9 cellular contexts compared by ENCODE assay signal in the genomic region with DNA sequence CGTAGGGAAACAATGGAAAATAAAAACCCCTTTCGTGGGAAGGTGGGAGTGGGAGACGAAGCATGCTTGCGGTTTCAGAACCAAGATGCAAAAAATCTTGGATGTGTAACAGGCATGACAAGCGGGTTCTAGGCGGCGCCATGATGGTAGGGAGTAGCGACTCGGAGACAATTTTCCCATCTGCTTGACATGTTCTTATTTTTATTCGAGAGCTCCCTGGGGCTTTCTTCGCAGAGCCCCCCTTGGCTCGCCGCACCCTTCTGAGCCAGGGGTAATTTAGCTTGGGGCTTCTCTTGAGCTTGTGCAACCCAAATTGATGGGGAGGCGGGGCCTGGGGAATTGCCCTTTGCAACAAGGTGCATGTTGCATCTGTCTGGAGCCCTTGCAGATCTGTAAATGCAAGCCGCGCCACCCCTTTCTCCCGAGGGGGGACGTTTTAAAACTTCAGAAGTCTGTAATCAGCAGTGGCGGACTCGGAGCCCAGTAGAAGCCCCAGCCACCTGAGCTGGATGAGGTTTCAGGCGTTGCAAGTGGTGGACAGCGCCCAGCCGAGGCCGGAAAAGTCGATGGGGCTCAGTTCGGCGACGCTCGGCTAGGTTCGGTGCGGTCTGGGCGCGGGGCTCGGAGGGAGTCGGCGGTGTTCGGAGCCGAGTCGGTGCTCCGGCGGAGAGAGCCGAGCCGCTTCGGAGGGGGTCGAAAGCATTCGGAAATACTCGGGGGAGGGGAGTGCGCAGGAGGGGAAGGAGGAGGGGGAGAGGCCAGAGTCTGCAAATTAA. TPM values are rescaled to one million over a fixed set of nuclear protein-coding genes. Genes with fewer than 3 reads are reported as not detected.
DNase-seq lines count a peak whose midpoint lies in the region; ATAC-seq and TF ChIP-seq lines count a peak whose summit lies in the region.
"Had no signal": no experiment of that assay in that cellular context is flagged by ENCODE, and none has a peak within 500 bp of the region (broad histone marks: within the 10 kb centered on the region; RNA-seq: fewer than 3 reads in every experiment).

No MANE protein-coding gene starts in this region.

- no peak overlapping the region for H2AFZ ChIP-seq in GM23338

- H3K4me3 Mint-ChIP-seq in GM23338 = peak overlapping the region; percentile 77

- peak overlapping the region; percentile 97 for H3K4me2 ChIP-seq in GM23338

- no peak overlapping the region for H3K27ac Mint-ChIP-seq in GM23338

- H3K9me3 Mint-ChIP-seq in GM23338 = no peaks in the 10 kb centered on the region; the same call in 2 of the 3 replicates

- DNase-seq in GM23338 (ENCODE audit: low spot score) (peak; percentile 96), NCI-H526 treated with DMSO at 0.1 percent for 48 hours (lab: John Stamatoyannopoulos, UW) (peak; percentile 78), fibroblast of mammary gland (ENCODE audit: low read depth) (peak; percentile 39), cortex of kidney (lab: John Stamatoyannopoulos, UW) (no peak)
- peak; percentile 68 for DNase-seq in activated effector memory CD4-positive, alpha-beta T cell treated with Interleukin-2 at 50 U/mL for 16 hours
- peak; percentile 62 for DNase-seq in stimulated activated CD8-positive, alpha-beta memory T cell treated with anti-CD3 and anti-CD28 coated beads, Interleukin-4, amount 100 ng/mL, for 24 hours (ENCODE audit: low read depth)

- H3K36me3 Mint-ChIP-seq in GM23338 (ENCODE audit: low read depth) = no peaks in the 10 kb centered on the region

- TF ChIP-seq CTCF in GM23338 (conservative IDR thresholded peaks at IDR 0.05; ENCODE audit: low read depth in 2 of 2) (no peak), fibroblast of mammary gland (conservative IDR thresholded peaks at IDR 0.05; ENCODE audit: control insufficient read depth, insufficient read depth, low read depth, low read length) (no peak)

- H3K27me3 ChIP-seq in GM23338 (ENCODE audit: insufficient read depth) (peaks cover 30% of the 10 kb centered on the region), muscle layer of duodenum (ENCODE audit: low read depth, low read length) (peaks cover 17% of the 10 kb centered on the region)

- H3K9me2 ChIP-seq in GM23338 (ENCODE audit: insufficient read depth) = no peaks in the 10 kb centered on the region

- H3K36me3 ChIP-seq in GM23338 (ENCODE audit: insufficient read depth) (no peaks in the 10 kb centered on the region), muscle layer of duodenum (ENCODE audit: control insufficient read depth in 1 of 2, insufficient read depth in 2 of 2, low read length in 2 of 2) (no peaks in the 10 kb centered on the region)

- peaks cover 17% of the 10 kb centered on the region for H3K79me2 ChIP-seq in GM23338 (replicated peaks; ENCODE audit: insufficient read depth)

- no peaks in the 10 kb centered on the region for H3F3A ChIP-seq in GM23338 (replicated peaks; ENCODE audit: low read depth)

- peaks cover 9% of the 10 kb centered on the region; the same call in 1 of the 2 replicates for H4K20me1 ChIP-seq in GM23338 (replicated peaks; ENCODE audit: insufficient read depth)

- H3K27ac ChIP-seq in GM23338 (ENCODE audit: low read depth) = no peak overlapping the region
- no peak overlapping the region for H3K27ac ChIP-seq in muscle layer of duodenum (ENCODE audit: low read length)

- peaks cover 32% of the 10 kb centered on the region for H3K27me3 Mint-ChIP-seq in GM23338 (ENCODE audit: insufficient read depth, low read depth, poor library complexity)

- H3K4me3 ChIP-seq in GM23338 (peak overlapping the region; percentile 93), fibroblast of mammary gland (ENCODE audit: control insufficient read depth, low read depth, low read length) (no peak overlapping the region), muscle layer of duodenum (ENCODE audit: low read depth in 1 of 2, low read length in 2 of 2) (peak overlapping the region; percentile 44 to 84)

- ATAC-seq in GM23338 (peak; percentile 67), GM21737 (IDR thresholded peaks at IDR 0.05; ENCODE audit: unreplicated experiment) (no peak)
- ATAC-seq: Panc1 had no signal

- no peaks in the 10 kb centered on the region for H3K9me3 ChIP-seq in muscle layer of duodenum (ENCODE audit: control insufficient read depth in 1 of 2, low read length in 2 of 2)

- peaks cover 65% of the 10 kb centered on the region for H3K4me1 Mint-ChIP-seq in GM23338

- peaks cover 74% of the 10 kb centered on the region for H3K4me1 ChIP-seq in GM23338 (ENCODE audit: insufficient read depth)
- H3K4me1 ChIP-seq in muscle layer of duodenum (ENCODE audit: control insufficient read depth in 1 of 2, insufficient read depth in 2 of 2, low read length in 2 of 2) = peaks cover 4 to 45% of the 10 kb centered on the region in 2 donors

TF ChIP-seq in GM23338, 12 proteins besides CTCF, POLR2A, EP300 and RAD21:
- TF ChIP-seq, protein P1, sequence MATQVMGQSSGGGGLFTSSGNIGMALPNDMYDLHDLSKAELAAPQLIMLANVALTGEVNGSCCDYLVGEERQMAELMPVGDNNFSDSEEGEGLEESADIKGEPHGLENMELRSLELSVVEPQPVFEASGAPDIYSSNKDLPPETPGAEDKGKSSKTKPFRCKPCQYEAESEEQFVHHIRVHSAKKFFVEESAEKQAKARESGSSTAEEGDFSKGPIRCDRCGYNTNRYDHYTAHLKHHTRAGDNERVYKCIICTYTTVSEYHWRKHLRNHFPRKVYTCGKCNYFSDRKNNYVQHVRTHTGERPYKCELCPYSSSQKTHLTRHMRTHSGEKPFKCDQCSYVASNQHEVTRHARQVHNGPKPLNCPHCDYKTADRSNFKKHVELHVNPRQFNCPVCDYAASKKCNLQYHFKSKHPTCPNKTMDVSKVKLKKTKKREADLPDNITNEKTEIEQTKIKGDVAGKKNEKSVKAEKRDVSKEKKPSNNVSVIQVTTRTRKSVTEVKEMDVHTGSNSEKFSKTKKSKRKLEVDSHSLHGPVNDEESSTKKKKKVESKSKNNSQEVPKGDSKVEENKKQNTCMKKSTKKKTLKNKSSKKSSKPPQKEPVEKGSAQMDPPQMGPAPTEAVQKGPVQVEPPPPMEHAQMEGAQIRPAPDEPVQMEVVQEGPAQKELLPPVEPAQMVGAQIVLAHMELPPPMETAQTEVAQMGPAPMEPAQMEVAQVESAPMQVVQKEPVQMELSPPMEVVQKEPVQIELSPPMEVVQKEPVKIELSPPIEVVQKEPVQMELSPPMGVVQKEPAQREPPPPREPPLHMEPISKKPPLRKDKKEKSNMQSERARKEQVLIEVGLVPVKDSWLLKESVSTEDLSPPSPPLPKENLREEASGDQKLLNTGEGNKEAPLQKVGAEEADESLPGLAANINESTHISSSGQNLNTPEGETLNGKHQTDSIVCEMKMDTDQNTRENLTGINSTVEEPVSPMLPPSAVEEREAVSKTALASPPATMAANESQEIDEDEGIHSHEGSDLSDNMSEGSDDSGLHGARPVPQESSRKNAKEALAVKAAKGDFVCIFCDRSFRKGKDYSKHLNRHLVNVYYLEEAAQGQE (IDR thresholded peaks at IDR 0.05; ENCODE audit: unreplicated experiment) = peak; percentile 97
- no peak for TF ChIP-seq STAT1 (IDR thresholded peaks at IDR 0.05; ENCODE audit: unreplicated experiment)

RNA-seq across cellular contexts. Expression of a gene that starts 2.9 kb away (rescaled TPM):
- 20.0 and 24.8 TPM in 2 replicates for total RNA-seq in GM23338 (2014; rRNA removed; shearing (Covaris generic))
- polyA plus RNA-seq in GM23338 (2016; fragmentation: Nextera tagmentation; extraction: Ambion mirVana) = 6.5 and 7.5 TPM in 2 replicates
